Comparison of ENCODE assay signal across 9 cellular contexts in the genomic region with DNA sequence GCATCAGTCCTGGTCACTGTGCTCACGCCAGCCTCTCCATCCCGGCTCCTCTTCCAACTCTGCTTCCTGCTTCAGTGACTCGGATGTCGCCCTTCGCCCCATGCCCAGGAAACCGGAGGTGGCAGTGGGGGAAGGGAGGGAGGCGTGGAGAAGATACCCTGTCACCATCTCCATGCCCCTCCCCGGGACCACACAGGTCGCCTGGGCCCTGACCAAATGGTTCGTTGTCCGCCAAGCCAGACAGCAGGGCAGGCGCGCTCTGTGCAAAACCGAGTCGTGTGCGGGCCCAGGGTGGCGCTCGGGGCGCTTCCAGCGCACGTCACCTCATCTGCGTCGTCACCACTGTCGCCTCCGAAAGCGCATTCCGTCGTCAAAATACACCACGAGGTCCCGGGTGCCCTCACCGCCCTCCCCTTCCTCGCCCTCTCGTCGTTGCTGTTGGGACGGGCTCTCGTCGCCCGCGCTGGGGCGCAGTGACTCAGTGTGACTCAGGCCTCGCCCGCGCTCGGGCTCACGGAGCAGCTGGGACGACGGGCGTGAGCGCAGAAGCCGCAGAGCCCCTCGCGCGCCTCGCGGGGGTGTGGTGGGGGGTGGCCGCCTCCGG. TPM values are rescaled to one million over a fixed set of nuclear protein-coding genes. Genes with fewer than 3 reads are reported as not detected.
DNase-seq lines count a peak whose midpoint lies in the region; ATAC-seq and TF ChIP-seq lines count a peak whose summit lies in the region.
"Had no signal": no experiment of that assay in that cellular context is flagged by ENCODE, and none has a peak within 500 bp of the region (broad histone marks: within the 10 kb centered on the region; RNA-seq: fewer than 3 reads in every experiment).

No MANE protein-coding gene starts in this region.

- no peak overlapping the region for H3K4ac ChIP-seq in mesenchymal stem cell (ENCODE audit: low read depth in 1 of 2, low read length in 2 of 2)

- no peak overlapping the region for H2BK5ac ChIP-seq in mesenchymal stem cell (ENCODE audit: low read depth, low read length, poor library complexity, severe bottlenecking)

- H3K27me3 Mint-ChIP-seq in activated CD4-positive, alpha-beta memory T cell treated with anti-CD3 and anti-CD28 coated beads for 36 hours: peaks cover 14% of the 10 kb centered on the region

- WGBS in mesenchymal stem cell: 12% methylated on average over 47 of the region's 57 CpGs

- H3K14ac ChIP-seq in mesenchymal stem cell (ENCODE audit: low read length in 2 of 2): no peak overlapping the region

- CTCF ChIA-PET in A673 (lab: Charles Lee): no interaction called here
- CTCF ChIA-PET in activated CD4-positive, alpha-beta memory T cell treated with anti-CD3 and anti-CD28 coated beads for 36 hours (lab: Charles Lee): interaction anchor here (1.0 kb wide), 1 partner anchor 16 kb away, joined by 3 read pairs; no protein-coding TSS in a partner anchor

- H3K4me3 ChIP-seq in A673 (ENCODE audit: low read depth, low read length, poor library complexity, severe bottlenecking): peak overlapping the region; percentile 46
- H3K4me3 ChIP-seq in HUES48 (ENCODE audit: low read depth, low read length): peak overlapping the region; percentile 56
- peak overlapping the region; percentile 33 to 85 for H3K4me3 ChIP-seq in mesenchymal stem cell (ENCODE audit: insufficient read depth in 1 of 2, low read depth in 1 of 2, low read length in 2 of 2)

- H3K4me2 ChIP-seq in mesenchymal stem cell (ENCODE audit: low read length, poor library complexity, severe bottlenecking): no peak overlapping the region

- H2BK12ac ChIP-seq in mesenchymal stem cell (ENCODE audit: low read length in 2 of 2): peak overlapping the region in 1 of 2 experiments; percentile 50

- H3K27ac ChIP-seq in A673 (ENCODE audit: low read depth, low read length, poor library complexity, severe bottlenecking) (no peak overlapping the region), HUES48 (ENCODE audit: low read depth, low read length) (no peak overlapping the region), mesenchymal stem cell (ENCODE audit: low read length, poor library complexity, severe bottlenecking) (no peak overlapping the region)

- no peaks in the 10 kb centered on the region for H3K36me3 Mint-ChIP-seq in activated CD4-positive, alpha-beta memory T cell treated with anti-CD3 and anti-CD28 coated beads for 36 hours

- H3K18ac ChIP-seq in mesenchymal stem cell (ENCODE audit: low read depth in 1 of 2, low read length in 2 of 2): peak overlapping the region; percentile 37 to 70

- H3K9me3 ChIP-seq in A673 (ENCODE audit: low read depth, low read length, poor library complexity, severe bottlenecking): no peaks in the 10 kb centered on the region
- no peaks in the 10 kb centered on the region for H3K9me3 ChIP-seq in HUES48 (ENCODE audit: control insufficient read depth, insufficient read depth, low read length)
- H3K9me3 ChIP-seq in mesenchymal stem cell (ENCODE audit: control insufficient read depth, low read length): no peaks in the 10 kb centered on the region

- no peak for ATAC-seq in GM18498 (IDR thresholded peaks at IDR 0.05; ENCODE audit: unreplicated experiment)
- ATAC-seq in GM19351 (IDR thresholded peaks at IDR 0.05; ENCODE audit: unreplicated experiment): no peak

- no peak overlapping the region for H2AK5ac ChIP-seq in mesenchymal stem cell (ENCODE audit: low read length, severe bottlenecking)

- BruUV-seq in A673 (replicated peaks; lab: Mats Ljungman, UMichigan): no TSS peak

- peak overlapping the region in 1 of 2 experiments; percentile 70 for H3K23ac ChIP-seq in mesenchymal stem cell (ENCODE audit: low read length in 2 of 2)

- peak overlapping the region; percentile 54 for H3K4me3 Mint-ChIP-seq in activated CD4-positive, alpha-beta memory T cell treated with anti-CD3 and anti-CD28 coated beads for 36 hours

- POLR2A ChIA-PET in A673 (lab: Charles Lee; ENCODE audit: low non-redundant PET): no interaction called here
- POLR2A ChIA-PET in activated CD4-positive, alpha-beta memory T cell treated with anti-CD3 and anti-CD28 coated beads for 36 hours (lab: Charles Lee): no interaction called here

- no peaks in the 10 kb centered on the region for H3K9me3 Mint-ChIP-seq in activated CD4-positive, alpha-beta memory T cell treated with anti-CD3 and anti-CD28 coated beads for 36 hours

- H3K9ac ChIP-seq in HUES48 (ENCODE audit: low read depth, low read length): peak overlapping the region; percentile 30; the same call in 1 of the 2 replicates
- peak overlapping the region; percentile 88 for H3K9ac ChIP-seq in mesenchymal stem cell (ENCODE audit: low read length)

- no peak overlapping the region for H2BK120ac ChIP-seq in mesenchymal stem cell (ENCODE audit: low read depth, low read length)

- H4K8ac ChIP-seq in mesenchymal stem cell (ENCODE audit: low read length): peak overlapping the region; percentile 93

- H3K4me1 Mint-ChIP-seq in activated CD4-positive, alpha-beta memory T cell treated with anti-CD3 and anti-CD28 coated beads for 36 hours (ENCODE audit: low read depth): peaks cover 16% of the 10 kb centered on the region

- H3K4me1 ChIP-seq in A673 (ENCODE audit: insufficient read depth, low read length, poor library complexity, severe bottlenecking) (peaks cover 9% of the 10 kb centered on the region), HUES48 (ENCODE audit: control insufficient read depth, insufficient read depth, low read length) (no peaks in the 10 kb centered on the region), mesenchymal stem cell (ENCODE audit: control insufficient read depth, insufficient read depth, low read depth, low read length) (peaks cover 12% of the 10 kb centered on the region)

- H2BK15ac ChIP-seq in mesenchymal stem cell (ENCODE audit: low read depth, poor library complexity, severe bottlenecking): peak overlapping the region; percentile 96

- TF ChIP-seq CTCF in A673 (conservative IDR thresholded peaks at IDR 0.05; ENCODE audit: low read depth, low read length): no peak

- H3K36me3 ChIP-seq in A673 (ENCODE audit: insufficient read depth, low read length, poor library complexity, severe bottlenecking): no peaks in the 10 kb centered on the region
- no peaks in the 10 kb centered on the region for H3K36me3 ChIP-seq in HUES48 (ENCODE audit: control insufficient read depth, insufficient read depth, low read length)
- peaks cover 0 to 3% of the 10 kb centered on the region in 2 experiments for H3K36me3 ChIP-seq in mesenchymal stem cell (ENCODE audit: control insufficient read depth in 1 of 2, insufficient read depth in 2 of 2, low read depth in 1 of 2, low read length in 2 of 2)

- H4K91ac ChIP-seq in mesenchymal stem cell (ENCODE audit: low read length): peak overlapping the region; percentile 83

- H3K27me3 ChIP-seq in A673 (replicated peaks; ENCODE audit: insufficient read depth, low read depth, low read length, poor library complexity) (peaks cover 5% of the 10 kb centered on the region), HUES48 (ENCODE audit: control insufficient read depth, insufficient read depth, low read length) (peaks cover 19% of the 10 kb centered on the region), mesenchymal stem cell (ENCODE audit: control insufficient read depth in 1 of 2, insufficient read depth in 1 of 2, low read length in 2 of 2) (no peaks in the 10 kb centered on the region)

- intact Hi-C loops in A673 (cut with micrococcal nuclease; ENCODE audit: unreplicated experiment): no loop called here
- intact Hi-C loops in activated CD4-positive, alpha-beta memory T cell treated with anti-CD3 and anti-CD28 coated beads for 36 hours (cut with micrococcal nuclease): no loop called here

- DNase-seq in A673 (ENCODE audit: low spot score) (peak; percentile 76), ecto neural progenitor cell (ENCODE audit: low spot score) (peak; percentile 69), mesenchymal stem cell (peak; percentile 72)
- DNase-seq in activated CD4-positive, alpha-beta memory T cell treated with anti-CD3 and anti-CD28 coated beads for 36 hours: peak; percentile 89
- peak; percentile 51 for DNase-seq in stimulated activated CD8-positive, alpha-beta memory T cell treated with anti-CD3 and anti-CD28 coated beads, Interleukin-15, amount 100 ng/mL, for 1 hour (ENCODE audit: low read depth)

- peak overlapping the region; percentile 62 for H2AFZ ChIP-seq in mesenchymal stem cell (ENCODE audit: low read depth, low read length)

- no peak overlapping the region for H3K27ac Mint-ChIP-seq in activated CD4-positive, alpha-beta memory T cell treated with anti-CD3 and anti-CD28 coated beads for 36 hours

- H3K79me1 ChIP-seq in mesenchymal stem cell (replicated peaks; ENCODE audit: low read length, poor library complexity, severe bottlenecking): peaks cover 1% of the 10 kb centered on the region

RNA-seq across cellular contexts. Expression of a gene that starts 39.2 kb away (rescaled TPM):
- 11.8 and 14.0 TPM in 2 replicates for total RNA-seq in A673 (2021)
- 1 to 10 TPM; 7.4 to 7.9 TPM for total RNA-seq in activated CD4-positive, alpha-beta memory T cell treated with anti-CD3 and anti-CD28 coated beads for 36 hours
- 3.8 TPM for polyA plus RNA-seq in mesenchymal stem cell (2013, experiment 1 of 2)
- 4.3 TPM for polyA plus RNA-seq in mesenchymal stem cell (2013, experiment 2 of 2)

RNA-seq across cellular contexts. Expression of a gene that starts 56.4 kb away (rescaled TPM):
- 0.47 and 1.0 TPM in 2 replicates for total RNA-seq in A673 (2021)
- total RNA-seq in activated CD4-positive, alpha-beta memory T cell treated with anti-CD3 and anti-CD28 coated beads for 36 hours: under 1 TPM; 0.39 to 0.45 TPM
- polyA plus RNA-seq in mesenchymal stem cell (2013, experiment 1 of 2): 0.99 TPM
- 1.00 TPM for polyA plus RNA-seq in mesenchymal stem cell (2013, experiment 2 of 2)
- total RNA-seq: glomerular endothelial cell had no signal
